In the genomic region with DNA sequence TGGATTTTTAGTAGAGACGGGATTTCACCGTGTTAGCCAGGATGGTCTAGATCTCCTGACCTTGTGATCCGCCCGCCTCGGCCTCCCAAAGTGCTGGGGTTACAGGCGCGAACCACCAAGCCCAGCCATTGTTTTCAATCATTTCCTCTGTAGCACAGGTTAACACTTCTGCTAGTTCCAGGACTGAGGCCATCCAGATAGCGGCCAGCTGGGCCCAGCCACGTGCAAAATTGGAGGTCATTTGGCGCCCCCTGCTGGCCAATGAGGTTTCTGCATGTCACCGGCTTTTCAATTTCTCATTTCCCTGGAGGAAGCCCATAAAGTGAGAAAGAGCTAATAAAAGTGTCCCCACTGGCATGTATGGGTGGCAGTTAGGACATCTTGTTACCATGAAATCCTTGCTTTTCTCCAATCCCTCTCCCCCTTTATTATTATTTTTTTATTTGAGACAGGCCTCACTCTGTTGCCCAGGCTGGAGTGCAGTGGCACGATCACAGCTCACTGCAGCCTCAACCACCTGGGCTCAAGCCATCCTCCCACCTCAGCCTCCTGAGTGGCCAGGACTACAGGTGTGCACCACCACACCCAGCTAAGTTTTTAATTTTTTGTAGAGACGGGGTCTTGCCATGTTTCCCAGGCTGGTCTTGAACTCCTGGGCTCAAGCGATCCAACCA, we compare ENCODE assay signal across 8 cellular contexts. TPM values are rescaled to one million over a fixed set of nuclear protein-coding genes. Genes with fewer than 3 reads are reported as not detected.
DNase-seq lines count a peak whose midpoint lies in the region; TF ChIP-seq lines count a peak whose summit lies in the region.
"Not testable (repeated sequence)": the region's sequence is repeated elsewhere in the genome, so short reads cannot be mapped to it uniquely, and the experiment has no call there.

No MANE protein-coding gene starts in this region.

- not testable (repeated sequence) for H4K5ac ChIP-seq in H9 (ENCODE audit: insufficient read length, low read depth, low read length)

- H4K20me1 ChIP-seq in H9 (ENCODE audit: control insufficient read depth, insufficient read depth, insufficient read length); SU-DHL-6 (ENCODE audit: low read depth, low read length): not testable (repeated sequence)

- not testable (repeated sequence) for H3K9ac ChIP-seq in H9 (ENCODE audit: extremely low read depth, insufficient read length, low read length); SU-DHL-6 (ENCODE audit: low read length)

- not testable (repeated sequence) for H2BK120ac ChIP-seq in H9 (ENCODE audit: low read depth, low read length, poor library complexity, severe bottlenecking)

- H3K27me3 Mint-ChIP-seq in H9 (ENCODE audit: low read depth): not testable (repeated sequence)
- H3K27me3 Mint-ChIP-seq in nephron (ENCODE audit: low read depth): peaks cover 12% of the 10 kb centered on the region

- H4K8ac ChIP-seq in H9 (replicated peaks; ENCODE audit: insufficient read length, low read depth, low read length): not testable (repeated sequence)

- TF ChIP-seq CTCF in H9 (conservative IDR thresholded peaks at IDR 0.05) (peak; percentile 96), SU-DHL-6 (IDR thresholded peaks at IDR 0.05; ENCODE audit: insufficient read depth, low read length, poor library complexity, severe bottlenecking) (peak; percentile 72), nephron (IDR thresholded peaks at IDR 0.05; ENCODE audit: unreplicated experiment in 3 of 3) (peak; percentile 77 to 92 (median 84))

- not testable (repeated sequence) for H3K9me2 ChIP-seq in SU-DHL-6 (replicated peaks; ENCODE audit: insufficient read depth, low read length)

- not testable (repeated sequence) for H3K79me2 ChIP-seq in H9 (ENCODE audit: insufficient read depth, low read length); SU-DHL-6 (ENCODE audit: insufficient read depth, low read length)

- not testable (repeated sequence) for H3K36me3 Mint-ChIP-seq in H9 (ENCODE audit: insufficient read depth in 1 of 3, low read depth in 3 of 3); nephron (ENCODE audit: low read depth)

- H3K18ac ChIP-seq in H9 (ENCODE audit: insufficient read length, low read depth, low read length): not testable (repeated sequence)

- not testable (repeated sequence) for H3K14ac ChIP-seq in H9 (ENCODE audit: insufficient read depth, low read length)

- not testable (repeated sequence) for H3K27me3 ChIP-seq in H9 (ENCODE audit: insufficient read depth, low read length); SU-DHL-6 (ENCODE audit: low read length)

- H3K27ac ChIP-seq in H9 (ENCODE audit: insufficient read length, low read depth, low read length); SU-DHL-6 (ENCODE audit: low read depth, low read length): not testable (repeated sequence)

- not testable (repeated sequence) for H3K4me3 Mint-ChIP-seq in H9, nephron

- not testable (repeated sequence) for H3K9me3 ChIP-seq in H9 (ENCODE audit: control insufficient read depth, low read depth, low read length); SU-DHL-6 (ENCODE audit: insufficient read depth, low read length)

- not testable (repeated sequence) for H3K4me1 ChIP-seq in H9 (ENCODE audit: insufficient read depth, low read length)

- H2BK15ac ChIP-seq in H9 (ENCODE audit: low read depth, low read length): not testable (repeated sequence)

- H2BK20ac ChIP-seq in H9 (ENCODE audit: low read depth, low read length, poor library complexity, severe bottlenecking): not testable (repeated sequence)

- H2BK12ac ChIP-seq in H9 (ENCODE audit: insufficient read length, low read depth, low read length): not testable (repeated sequence)

- H3K4me2 ChIP-seq in H9 (ENCODE audit: insufficient read depth, insufficient read length, low read length); SU-DHL-6 (ENCODE audit: low read depth, low read length, poor library complexity, severe bottlenecking): not testable (repeated sequence)

- H3K4me1 Mint-ChIP-seq in H9 (peaks cover 28 to 35% of the 10 kb centered on the region in 2 experiments), nephron (peaks cover 30% of the 10 kb centered on the region)

- H3F3A ChIP-seq in SU-DHL-6 (ENCODE audit: insufficient read depth): not testable (repeated sequence)

- DNase-seq in Caki2 (ENCODE audit: low read depth): peak; percentile 77
- DNase-seq in H9: peak; percentile 90
- DNase-seq in NCI-H187 (lab: John Stamatoyannopoulos, UW): peak; percentile 37 to 56
- peak; percentile 69 for DNase-seq in activated gamma-delta T cell treated with anti-CD3 and anti-CD28 coated beads, Interleukin-2, amount 50 U/mL, for 16 hours (ENCODE audit: low read depth)
- peak; percentile 49 for DNase-seq in fibroblast of the conjunctiva (ENCODE audit: low read depth)
- DNase-seq in stimulated activated CD8-positive, alpha-beta memory T cell treated with anti-CD3 and anti-CD28 coated beads, Interleukin-7, amount 100 ng/mL, for 4 hours (ENCODE audit: low read depth in 2 of 2): peak; percentile 54 to 62

- H3K4me3 ChIP-seq in SU-DHL-6 (ENCODE audit: insufficient read depth, low read length, poor library complexity, severe bottlenecking): not testable (repeated sequence)

- not testable (repeated sequence) for H3K56ac ChIP-seq in H9 (ENCODE audit: insufficient read length, low read depth, low read length)

- not testable (repeated sequence) for H3K79me1 ChIP-seq in H9 (ENCODE audit: insufficient read depth, low read depth, low read length, poor library complexity, severe bottlenecking)

- not testable (repeated sequence) for H3K23ac ChIP-seq in H9 (ENCODE audit: insufficient read length, low read depth, low read length)

- H3K36me3 ChIP-seq in SU-DHL-6 (ENCODE audit: low read length): not testable (repeated sequence)

- in situ Hi-C loops in Caki2 (cut with HindIII; ENCODE audit: low pct_unique_long_range_greater_than_20kb, low sequenced_read_pairs): not testable (repeated sequence)

- not testable (repeated sequence) for H2AK5ac ChIP-seq in H9 (ENCODE audit: insufficient read length, low read length)

- not testable (repeated sequence) for H4K91ac ChIP-seq in H9 (ENCODE audit: insufficient read length, low read depth, low read length)

- not testable (repeated sequence) for H2BK5ac ChIP-seq in H9 (ENCODE audit: insufficient read length, low read length)

- H3K23me2 ChIP-seq in H9 (ENCODE audit: insufficient read length, low read depth, low read length, poor library complexity, severe bottlenecking): not testable (repeated sequence)

- H3K4ac ChIP-seq in H9 (ENCODE audit: low read depth, low read length): not testable (repeated sequence)

- no CpG with 5 or more reads among the region's 14 CpGs for WGBS in H9 (ENCODE audit: extremely low coverage, insufficient read length, low lambda C conversion rate)

- 0 out of 7 replicates have a peak overlapping the region, but pooled peaks of 1 of the 3 experiments have one; percentile 35 for H3K27ac Mint-ChIP-seq in H9
- H3K27ac Mint-ChIP-seq in nephron: peak overlapping the region in 2 of 3 experiments; percentile 73 to 91

- not testable (repeated sequence) for H3T11ph ChIP-seq in H9 (ENCODE audit: low read length)

- H3K9me3 Mint-ChIP-seq in H9, nephron: not testable (repeated sequence)

- not testable (repeated sequence) for H2AFZ ChIP-seq in H9 (ENCODE audit: low read length); SU-DHL-6 (ENCODE audit: low read depth, low read length, severe bottlenecking)

RNA-seq across cellular contexts. Expression of a gene that starts 58.2 kb away (rescaled TPM):
- 50.8 and 54.9 TPM in 2 replicates for total RNA-seq in Caki2 (2014; rRNA removed; shearing (Covaris generic); ENCODE audit: low replicate concordance)
- total RNA-seq in H9 (2021): 27.1 and 28.2 TPM in 2 replicates
